ENCODE assay signal across 30 cellular contexts in genomic region chr2:451495-451894, GRCh38.
"Had no signal": no experiment of that assay in that cellular context is flagged by ENCODE, and none has a peak within 500 bp of the region (broad histone marks: within the 10 kb centered on the region; RNA-seq: fewer than 3 reads in every experiment).

No MANE protein-coding gene starts in this region.

- ATAC-seq: activated CD8-positive, alpha-beta T cell treated with anti-CD3 and anti-CD28 coated beads for 36 hours; activated T-cell treated with anti-CD3 and anti-CD28 coated beads, Interleukin-2, amount 50 U/mL, for 72 hours; activated T-helper 17 cell treated with anti-CD3 and anti-CD28 coated beads, Interleukin-2, amount 50 U/mL, for 72 hours; PC-3; T-cell had no signal

- H3K9me3 Mint-ChIP-seq: activated CD4-positive, alpha-beta T cell treated with anti-CD3 and anti-CD28 coated beads, Interleukin-2, amount 10 ng/mL, durations not matched to agents 24 days and 14 days; activated CD8-positive, alpha-beta T cell treated with anti-CD3 and anti-CD28 coated beads for 36 hours; activated naive CD8-positive, alpha-beta T cell treated with anti-CD3 and anti-CD28 coated beads for 36 hours; activated T-cell treated with anti-CD3 and anti-CD28 coated beads, Interleukin-2, amount 50 U/mL, for 72 hours; activated T-helper 17 cell treated with anti-CD3 and anti-CD28 coated beads, Interleukin-2, amount 50 U/mL, for 72 hours; T-cell had no signal

- H3K36me3 Mint-ChIP-seq: activated naive CD8-positive, alpha-beta T cell treated with anti-CD3 and anti-CD28 coated beads for 36 hours; T-cell had no signal

- H3K9ac ChIP-seq: SK-N-SH had no signal

- H3K4me1 Mint-ChIP-seq: activated T-helper 17 cell treated with anti-CD3 and anti-CD28 coated beads, Interleukin-2, amount 50 U/mL, for 72 hours had no signal

- H3K27me3 Mint-ChIP-seq: activated CD8-positive, alpha-beta T cell treated with anti-CD3 and anti-CD28 coated beads for 36 hours had no signal

- DNase-seq: activated CD4-positive, alpha-beta T cell treated with anti-CD3 and anti-CD28 coated beads, Interleukin-2, amount 10 ng/mL, durations not matched to agents 24 days and 14 days; activated CD4-positive, alpha-beta T cell treated with anti-CD3 and anti-CD28 coated beads, Interleukin-2, amount 50 U/mL, for 4 hours; activated CD8-positive, alpha-beta T cell treated with anti-CD3 and anti-CD28 coated beads for 36 hours; activated effector memory CD4-positive, alpha-beta T cell treated with anti-CD3 and anti-CD28 coated beads, Interleukin-2, amount 50 U/mL, for 16 hours; activated naive CD4-positive, alpha-beta T cell; activated naive CD4-positive, alpha-beta T cell treated with anti-CD3 and anti-CD28 coated beads, Interleukin-2, amount 50 U/mL, for 16 hours; activated naive CD8-positive, alpha-beta T cell treated with anti-CD3 and anti-CD28 coated beads for 36 hours; activated T-cell treated with anti-CD3 and anti-CD28 coated beads, Interleukin-2, amount 50 U/mL, for 1 hour; activated T-cell treated with anti-CD3 and anti-CD28 coated beads, Interleukin-2, amount 50 U/mL, for 72 hours; amniotic stem cell; aorta; brain microvascular endothelial cell; central memory CD4-positive, alpha-beta T cell; NCI-H1092 treated with DMSO at 0.1 percent for 48 hours; NCI-H1417; NCI-H146; NCI-H187 treated with DMSO at 0.1 percent for 48 hours; NCI-H2081; NCI-H345; NCI-H524 treated with DMSO at 0.1 percent for 48 hours; PC-3; Peyer's patch; RPMI8226; SHP77 treated with DMSO at 0.1 percent for 48 hours; SK-N-SH; T-cell; T-helper 2 cell; T-helper 9 cell had no signal

- H3K27me3 ChIP-seq: brain microvascular endothelial cell, Peyer's patch had no signal

- H3K9me3 ChIP-seq: Peyer's patch, SJSA1, SK-N-SH had no signal

- H3K4me2 ChIP-seq: SK-N-SH had no signal

- H3K27ac ChIP-seq: brain microvascular endothelial cell, Peyer's patch, SJSA1 had no signal

- H3K4me3 Mint-ChIP-seq: activated CD4-positive, alpha-beta T cell treated with anti-CD3 and anti-CD28 coated beads, Interleukin-2, amount 10 ng/mL, durations not matched to agents 24 days and 14 days; activated CD8-positive, alpha-beta T cell treated with anti-CD3 and anti-CD28 coated beads for 36 hours; activated naive CD8-positive, alpha-beta T cell treated with anti-CD3 and anti-CD28 coated beads for 36 hours; activated T-cell treated with anti-CD3 and anti-CD28 coated beads, Interleukin-2, amount 50 U/mL, for 72 hours; activated T-helper 17 cell treated with anti-CD3 and anti-CD28 coated beads, Interleukin-2, amount 50 U/mL, for 72 hours; T-cell had no signal

- H3K4me1 ChIP-seq: Peyer's patch, SJSA1 had no signal

- H3K27ac Mint-ChIP-seq: activated CD4-positive, alpha-beta T cell treated with anti-CD3 and anti-CD28 coated beads, Interleukin-2, amount 10 ng/mL, durations not matched to agents 24 days and 14 days; activated CD8-positive, alpha-beta T cell treated with anti-CD3 and anti-CD28 coated beads for 36 hours; activated naive CD8-positive, alpha-beta T cell treated with anti-CD3 and anti-CD28 coated beads for 36 hours; activated T-cell treated with anti-CD3 and anti-CD28 coated beads, Interleukin-2, amount 50 U/mL, for 72 hours; activated T-helper 17 cell treated with anti-CD3 and anti-CD28 coated beads, Interleukin-2, amount 50 U/mL, for 72 hours; T-cell had no signal
